ENCODE assay signal across 8 cellular contexts in the genomic region with DNA sequence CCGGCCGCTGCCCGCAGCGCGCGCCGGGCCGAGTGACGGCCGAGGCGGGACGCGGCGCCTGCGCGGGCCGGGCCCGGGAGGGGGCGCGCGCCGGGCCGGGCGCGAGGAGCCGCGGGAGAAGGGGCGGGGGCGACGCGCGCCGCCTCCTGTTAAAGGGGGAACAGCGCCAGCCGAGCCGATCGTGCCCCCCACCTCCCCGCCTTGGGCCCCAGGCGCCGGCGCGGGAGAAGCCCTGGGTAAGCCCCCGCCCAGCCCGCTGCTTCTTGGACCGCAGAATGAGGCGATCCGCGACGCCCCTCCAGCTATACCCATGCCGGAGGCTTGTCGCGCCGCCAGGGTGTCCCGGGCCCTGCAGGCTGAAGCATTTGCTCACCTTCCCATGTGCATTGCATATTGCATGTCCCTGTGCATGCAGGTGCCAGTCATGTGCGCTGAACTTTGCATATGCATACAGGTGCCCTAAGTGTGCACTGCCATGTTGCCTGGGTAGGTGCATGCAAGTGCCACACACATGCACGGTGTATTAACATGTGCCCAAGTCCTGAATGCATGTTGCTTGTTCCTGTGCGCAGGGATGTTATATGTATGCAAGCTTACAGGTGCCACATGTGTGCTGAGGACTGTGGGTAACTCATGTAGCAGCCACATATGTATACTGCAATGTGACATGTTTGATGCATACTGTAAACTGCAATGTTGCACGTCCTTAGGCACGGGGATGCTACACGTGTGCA. TPM values are rescaled to one million over a fixed set of nuclear protein-coding genes. Genes with fewer than 3 reads are reported as not detected.
DNase-seq lines count a peak whose midpoint lies in the region; ATAC-seq and TF ChIP-seq lines count a peak whose summit lies in the region.

Gene ADGRB2, minus strand, starts transcription at position 34 of the 734 bp plus-strand sequence. CDS start 7,119 bp downstream, outside the sequence.

- ATAC-seq in activated CD8-positive, alpha-beta T cell treated with anti-CD3 and anti-CD28 coated beads, Interleukin-2, amount 10 ng/mL, durations not matched to agents 7 days and 5 days, result peak; percentile 18
- ATAC-seq in GM19452 (IDR thresholded peaks at IDR 0.05; ENCODE audit: unreplicated experiment) (no peak), HG02610 (IDR thresholded peaks at IDR 0.05; ENCODE audit: unreplicated experiment) (no peak)

- peak within 1 kb of the TSS in 4 of 7 donors; percentile 15 to 67 (median 43) for H3K27ac Mint-ChIP-seq in CD4-positive, alpha-beta memory T cell
- H3K27ac Mint-ChIP-seq in activated CD8-positive, alpha-beta T cell treated with anti-CD3 and anti-CD28 coated beads, Interleukin-2, amount 10 ng/mL, durations not matched to agents 7 days and 5 days, result no peak within 1 kb of the TSS

- H3K79me1 ChIP-seq in trophoblast cell (ENCODE audit: low read length), result peaks cover 15% of the 10 kb centered on the region

- H4K12ac ChIP-seq in trophoblast cell (ENCODE audit: low read depth, low read length), result no peak within 1 kb of the TSS

- peaks cover 10% of the 10 kb centered on the region for H3K27me3 ChIP-seq in CD4-positive, alpha-beta memory T cell (ENCODE audit: insufficient read depth, low read length)
- H3K27me3 ChIP-seq in trophoblast cell (ENCODE audit: insufficient read depth, low read length), result peaks cover 16% of the 10 kb centered on the region

- POLR2A ChIA-PET in CD4-positive, alpha-beta memory T cell (lab: Charles Lee; ENCODE audit: partially characterized antibody), result interaction anchor here (3.5 kb wide), 1 partner anchor 24 kb away, joined by 32 read pairs; no protein-coding TSS in a partner anchor
- POLR2A ChIA-PET in activated CD8-positive, alpha-beta T cell treated with anti-CD3 and anti-CD28 coated beads, Interleukin-2, amount 10 ng/mL, durations not matched to agents 7 days and 5 days (lab: Charles Lee), result no interaction called here

- H3K4ac ChIP-seq in trophoblast cell (ENCODE audit: low read depth, low read length), result no peak within 1 kb of the TSS

- no peak within 1 kb of the TSS for H3K9ac ChIP-seq in trophoblast cell (ENCODE audit: low read length)

- H4K8ac ChIP-seq in trophoblast cell (ENCODE audit: low read depth, low read length), result no peak within 1 kb of the TSS

- no peak within 1 kb of the TSS for H2AK5ac ChIP-seq in trophoblast cell (ENCODE audit: low read length)

- no peaks in the 10 kb centered on the region for H3K9me3 ChIP-seq in CD4-positive, alpha-beta memory T cell (ENCODE audit: control insufficient read depth in 1 of 2, low read length in 2 of 2)
- H3K9me3 ChIP-seq in trophoblast cell (ENCODE audit: insufficient read depth, low read depth, low read length), result peaks cover 2% of the 10 kb centered on the region

- H2AFZ ChIP-seq in trophoblast cell (ENCODE audit: insufficient read depth, low read length, poor library complexity), result peak within 1 kb of the TSS; percentile 54

- no peak within 1 kb of the TSS for H2BK12ac ChIP-seq in trophoblast cell (ENCODE audit: low read length)

- H3K4me2 ChIP-seq in trophoblast cell (ENCODE audit: low read length), result peak within 1 kb of the TSS; percentile 83

- H3K4me1 Mint-ChIP-seq in CD4-positive, alpha-beta memory T cell, result peaks cover 18 to 51% (median 25%) of the 10 kb centered on the region in 4 donors
- peaks cover 30% of the 10 kb centered on the region for H3K4me1 Mint-ChIP-seq in activated CD8-positive, alpha-beta T cell treated with anti-CD3 and anti-CD28 coated beads, Interleukin-2, amount 10 ng/mL, durations not matched to agents 7 days and 5 days (ENCODE audit: low read depth)

- peak within 1 kb of the TSS; percentile 21 for H3K18ac ChIP-seq in trophoblast cell (ENCODE audit: low read length)

- WGBS in trophoblast cell (ENCODE audit: extremely low coverage, insufficient coverage, insufficient read length), result no CpG with 5 or more reads among the region's 60 CpGs

- no peaks in the 10 kb centered on the region for H3K36me3 Mint-ChIP-seq in CD4-positive, alpha-beta memory T cell
- H3K36me3 Mint-ChIP-seq in activated CD8-positive, alpha-beta T cell treated with anti-CD3 and anti-CD28 coated beads, Interleukin-2, amount 10 ng/mL, durations not matched to agents 7 days and 5 days (ENCODE audit: low read depth), result no peaks in the 10 kb centered on the region

- no peak within 1 kb of the TSS for H2BK5ac ChIP-seq in trophoblast cell (ENCODE audit: low read depth, low read length, poor library complexity)

- peak within 1 kb of the TSS; percentile 51 to 61 for H3K4me3 ChIP-seq in CD4-positive, alpha-beta memory T cell (ENCODE audit: low read length in 2 of 2)
- H3K4me3 ChIP-seq in fibroblast of villous mesenchyme (ENCODE audit: low read depth, low read length) (peak within 1 kb of the TSS; percentile 68), trophoblast cell (ENCODE audit: low read depth, low read length) (peak within 1 kb of the TSS; percentile 66)

- peak within 1 kb of the TSS; percentile 18 for H3K14ac ChIP-seq in trophoblast cell (ENCODE audit: low read length)

- H4K91ac ChIP-seq in trophoblast cell (ENCODE audit: low read depth, low read length), result peak within 1 kb of the TSS; percentile 44

- CTCF ChIA-PET in CD4-positive, alpha-beta memory T cell (lab: Charles Lee; ENCODE audit: partially characterized antibody), result interaction anchor here (0.6 to 4.2 kb wide), 2 partner anchors 25 to 30 kb away, joined by 3 to 24 read pairs; no protein-coding TSS in a partner anchor
- CTCF ChIA-PET in activated CD8-positive, alpha-beta T cell treated with anti-CD3 and anti-CD28 coated beads, Interleukin-2, amount 10 ng/mL, durations not matched to agents 7 days and 5 days (lab: Charles Lee), result interaction anchor here (1.1 to 7.6 kb wide), 4 partner anchors 13 to 200 kb away, joined by 3 to 43 read pairs (median 4); no protein-coding TSS in a partner anchor

- H3K4me3 Mint-ChIP-seq in CD4-positive, alpha-beta memory T cell, result peak within 1 kb of the TSS; percentile 79 to 95 (median 84)
- H3K4me3 Mint-ChIP-seq in activated CD8-positive, alpha-beta T cell treated with anti-CD3 and anti-CD28 coated beads, Interleukin-2, amount 10 ng/mL, durations not matched to agents 7 days and 5 days, result peak within 1 kb of the TSS; percentile 66

- no peak within 1 kb of the TSS for H3K23ac ChIP-seq in trophoblast cell (ENCODE audit: low read length)

- peaks cover 2% of the 10 kb centered on the region for H3K79me2 ChIP-seq in trophoblast cell (ENCODE audit: control insufficient read depth, insufficient read depth, low read length, poor library complexity)

- TF ChIP-seq CTCF in fibroblast of villous mesenchyme (IDR thresholded peaks at IDR 0.05; ENCODE audit: insufficient read depth, low read depth, low read length), result no peak

- intact Hi-C loops in CD4-positive, alpha-beta memory T cell (cut with micrococcal nuclease), result loop anchor here (1.0 to 10.0 kb wide), 3 partner anchors 24 to 440 kb away; partner anchors contain the start of genes CCDC28B, DCDC2B, IQCC and PTP4A2

- DNase-seq in CD4-positive, alpha-beta memory T cell, result peak in 3 of 5 donors; percentile 12 to 59 (median 16)
- DNase-seq in HuH-7 (ENCODE audit: low spot score) (peak; percentile 60), fibroblast of villous mesenchyme (ENCODE audit: low read depth) (no peak), trophoblast cell (peak; percentile 38 to 48), medulla oblongata (ENCODE audit: extremely low spot score) (no peak)
- no peak for DNase-seq in activated CD8-positive, alpha-beta T cell treated with anti-CD3 and anti-CD28 coated beads, Interleukin-2, amount 10 ng/mL, durations not matched to agents 7 days and 5 days

- H2BK120ac ChIP-seq in trophoblast cell (ENCODE audit: insufficient read depth, low read length, poor library complexity), result peak within 1 kb of the TSS; percentile 34

- no peaks in the 10 kb centered on the region for H3K36me3 ChIP-seq in CD4-positive, alpha-beta memory T cell (ENCODE audit: insufficient read depth, low read length)
- H3K36me3 ChIP-seq in trophoblast cell (ENCODE audit: control insufficient read depth in 1 of 2, insufficient read depth in 2 of 2, low read length in 2 of 2), result no peaks in the 10 kb centered on the region

- H3K27me3 Mint-ChIP-seq in CD4-positive, alpha-beta memory T cell, result peaks cover 0 to 2% of the 10 kb centered on the region in 2 donors
- H3K27me3 Mint-ChIP-seq in activated CD8-positive, alpha-beta T cell treated with anti-CD3 and anti-CD28 coated beads, Interleukin-2, amount 10 ng/mL, durations not matched to agents 7 days and 5 days (ENCODE audit: low read depth), result peaks cover 60% of the 10 kb centered on the region

- no peaks in the 10 kb centered on the region for H3K9me3 Mint-ChIP-seq in CD4-positive, alpha-beta memory T cell
- H3K9me3 Mint-ChIP-seq in activated CD8-positive, alpha-beta T cell treated with anti-CD3 and anti-CD28 coated beads, Interleukin-2, amount 10 ng/mL, durations not matched to agents 7 days and 5 days (ENCODE audit: insufficient read depth), result no peaks in the 10 kb centered on the region

- H3K27ac ChIP-seq in CD4-positive, alpha-beta memory T cell (ENCODE audit: low read depth, low read length), result no peak within 1 kb of the TSS
- no peak within 1 kb of the TSS for H3K27ac ChIP-seq in trophoblast cell (ENCODE audit: low read depth, low read length)

- H3K4me1 ChIP-seq in CD4-positive, alpha-beta memory T cell (ENCODE audit: insufficient read depth, low read length), result peaks cover 44% of the 10 kb centered on the region
- H3K4me1 ChIP-seq in trophoblast cell (ENCODE audit: control insufficient read depth in 1 of 2, insufficient read depth in 2 of 2, low read length in 2 of 2), result peaks cover 22 to 32% of the 10 kb centered on the region in 2 experiments

RNA-seq across cellular contexts. Expression of gene ADGRB2, which starts in this region (rescaled TPM):
- 1 to 10 TPM; 1.5 to 2.0 TPM for total RNA-seq in CD4-positive, alpha-beta memory T cell
- under 1 TPM in 1 of 2 donors, not detected in 1; 0.55 TPM for polyA plus RNA-seq in CD4-positive, alpha-beta memory T cell
- under 1 TPM; 0.05 to 0.37 TPM for total RNA-seq in activated CD8-positive, alpha-beta T cell treated with anti-CD3 and anti-CD28 coated beads, Interleukin-2, amount 10 ng/mL, durations not matched to agents 7 days and 5 days
- total RNA-seq in fibroblast of villous mesenchyme, result 11.3 and 14.2 TPM in 2 replicates
- polyA plus RNA-seq in trophoblast cell (2013), result 9.6 and 10.2 TPM in 2 replicates

Comparison
In these comparisons a context has a peak if more than half of its experiments do, and no peak if none do; other contexts are left out.
1. Peak in ATAC-seq in activated CD8-positive, alpha-beta T cell treated with anti-CD3 and anti-CD28 coated beads, Interleukin-2, amount 10 ng/mL, durations not matched to agents 7 days and 5 days; RNA of the gene not detected or under 1 TPM.
2. DNase-seq: peak in CD4-positive, alpha-beta memory T cell (3 of 5), HuH-7 (single experiment) and trophoblast cell (2 of 2); none in activated CD8-positive, alpha-beta T cell treated with anti-CD3 and anti-CD28 coated beads, Interleukin-2, amount 10 ng/mL, durations not matched to agents 7 days and 5 days (single experiment), fibroblast of villous mesenchyme (single experiment) and medulla oblongata (single experiment).
3. Peak in every context shown above with its lines, with median percentiles within 50 percentile points of each other: H3K4me3 ChIP-seq.